15 cellular contexts compared by ENCODE assay signal in genomic region chr1:167685844-167686243, GRCh38. TPM values are rescaled to one million over a fixed set of nuclear protein-coding genes. Genes with fewer than 3 reads are reported as not detected.
A peak's percentile ranks its signal among the peaks of the same experiment; 100 is the strongest.
DNase-seq lines count a peak whose midpoint lies in the region; ATAC-seq and TF ChIP-seq lines count a peak whose summit lies in the region.
"Had no signal": no experiment of that assay in that cellular context is flagged by ENCODE, and none has a peak within 500 bp of the region (broad histone marks: within the 10 kb centered on the region; RNA-seq: fewer than 3 reads in every experiment).

No MANE protein-coding gene starts in this region.

- peak overlapping the region; percentile 1 for H3K27ac Mint-ChIP-seq in activated naive CD4-positive, alpha-beta T cell treated with anti-CD3 and anti-CD28 coated beads, Interleukin-2, amount 10 ng/mL, durations not matched to agents 7 days and 5 days
- H3K27ac Mint-ChIP-seq in activated naive CD8-positive, alpha-beta T cell = peak overlapping the region; percentile 87
- H3K27ac Mint-ChIP-seq in immature natural killer cell = peak overlapping the region in 5 of 6 donors; percentile 44 to 87 (median 78)
- H3K27ac Mint-ChIP-seq: stimulated activated naive CD8-positive, alpha-beta T cell treated with anti-CD3 and anti-CD28 coated beads, Interleukin-15, amount 100 ng/mL, for 72 hours had no signal

- H3K9me3 Mint-ChIP-seq in activated naive CD4-positive, alpha-beta T cell treated with anti-CD3 and anti-CD28 coated beads, Interleukin-2, amount 10 ng/mL, durations not matched to agents 7 days and 5 days = no peaks in the 10 kb centered on the region
- no peaks in the 10 kb centered on the region for H3K9me3 Mint-ChIP-seq in activated naive CD8-positive, alpha-beta T cell (ENCODE audit: low read depth)
- no peaks in the 10 kb centered on the region for H3K9me3 Mint-ChIP-seq in immature natural killer cell
- H3K9me3 Mint-ChIP-seq: stimulated activated naive CD8-positive, alpha-beta T cell treated with anti-CD3 and anti-CD28 coated beads, Interleukin-15, amount 100 ng/mL, for 72 hours had no signal

- H3K27me3 Mint-ChIP-seq in activated naive CD4-positive, alpha-beta T cell treated with anti-CD3 and anti-CD28 coated beads, Interleukin-2, amount 10 ng/mL, durations not matched to agents 7 days and 5 days = no peaks in the 10 kb centered on the region
- H3K27me3 Mint-ChIP-seq in activated naive CD8-positive, alpha-beta T cell = no peaks in the 10 kb centered on the region
- H3K27me3 Mint-ChIP-seq in immature natural killer cell (ENCODE audit: low read depth in 3 of 3) = peaks cover 0 to 2% (median 0%) of the 10 kb centered on the region in 3 donors
- H3K27me3 Mint-ChIP-seq: stimulated activated naive CD8-positive, alpha-beta T cell treated with anti-CD3 and anti-CD28 coated beads, Interleukin-15, amount 100 ng/mL, for 72 hours had no signal

- TF ChIP-seq EP300 in stomach (IDR thresholded peaks at IDR 0.05) = no peak

- no peak for DNase-seq in activated naive CD4-positive, alpha-beta T cell treated with anti-CD3 and anti-CD28 coated beads, Interleukin-2, amount 10 ng/mL, durations not matched to agents 7 days and 5 days
- DNase-seq in activated naive CD4-positive, alpha-beta T cell (lab: John Stamatoyannopoulos, UW) = no peak
- DNase-seq in immature natural killer cell = no peak
- no peak for DNase-seq in stomach
- DNase-seq in H7 = no peak
- no peak for DNase-seq in hepatic stellate cell (ENCODE audit: low spot score)
- DNase-seq: cerebellar nuclear complex; foreskin fibroblast; left lung; NCI-H446 treated with DMSO at 0.1 percent for 48 hours; stimulated activated naive CD8-positive, alpha-beta T cell treated with anti-CD3 and anti-CD28 coated beads, Interleukin-15, amount 100 ng/mL, for 72 hours had no signal

- no peak for TF ChIP-seq CTCF in stomach (IDR thresholded peaks at IDR 0.05)

- H3K9me3 ChIP-seq in stomach = no peaks in the 10 kb centered on the region
- H3K9me3 ChIP-seq: A549, left lung had no signal

- peak overlapping the region in 4 of 5 donors; percentile 41 to 76 (median 58) for H3K27ac ChIP-seq in stomach
- H3K27ac ChIP-seq: A549 had no signal

- peaks cover 10 to 62% (median 35%) of the 10 kb centered on the region in 4 donors for H3K4me1 ChIP-seq in stomach

- peaks cover 6 to 33% (median 18%) of the 10 kb centered on the region in 4 donors for H3K36me3 ChIP-seq in stomach
- no peaks in the 10 kb centered on the region for H3K36me3 ChIP-seq in H7 (replicated peaks; ENCODE audit: control insufficient read depth, insufficient read depth, low read length)

- H3K27me3 ChIP-seq in stomach (no peaks in the 10 kb centered on the region), H7 (ENCODE audit: control insufficient read depth, insufficient read depth, low read length) (no peaks in the 10 kb centered on the region; the same call in 1 of the 2 replicates)
- H3K27me3 ChIP-seq: left lung had no signal

- no peak overlapping the region for H3K4me3 Mint-ChIP-seq in activated naive CD4-positive, alpha-beta T cell treated with anti-CD3 and anti-CD28 coated beads, Interleukin-2, amount 10 ng/mL, durations not matched to agents 7 days and 5 days
- no peak overlapping the region for H3K4me3 Mint-ChIP-seq in activated naive CD8-positive, alpha-beta T cell
- no peak overlapping the region for H3K4me3 Mint-ChIP-seq in immature natural killer cell
- H3K4me3 Mint-ChIP-seq: stimulated activated naive CD8-positive, alpha-beta T cell treated with anti-CD3 and anti-CD28 coated beads, Interleukin-15, amount 100 ng/mL, for 72 hours had no signal

- no peak for TF ChIP-seq POLR2A in stomach (IDR thresholded peaks at IDR 0.05)

- ATAC-seq in GM21619 (IDR thresholded peaks at IDR 0.05; ENCODE audit: unreplicated experiment) = no peak
- ATAC-seq: A549; left lung; stimulated activated naive CD8-positive, alpha-beta T cell treated with anti-CD3 and anti-CD28 coated beads, Interleukin-15, amount 100 ng/mL, for 72 hours had no signal

- H3K4me1 Mint-ChIP-seq in activated naive CD4-positive, alpha-beta T cell treated with anti-CD3 and anti-CD28 coated beads, Interleukin-2, amount 10 ng/mL, durations not matched to agents 7 days and 5 days = peaks cover 7% of the 10 kb centered on the region
- H3K4me1 Mint-ChIP-seq in activated naive CD8-positive, alpha-beta T cell (ENCODE audit: low read depth) = peaks cover 31% of the 10 kb centered on the region
- peaks cover 22 to 30% of the 10 kb centered on the region in 2 donors for H3K4me1 Mint-ChIP-seq in immature natural killer cell

- H3K4me3 ChIP-seq in stomach (no peak overlapping the region), H7 (ENCODE audit: insufficient read depth, low read depth, low read length) (no peak overlapping the region)
- H3K4me3 ChIP-seq: A549, left lung had no signal

- WGBS in stomach, 5 donors = 38 to 54% (median 43%) methylated on average over 5 of the region's 5 CpGs

- CTCF ChIA-PET in activated naive CD4-positive, alpha-beta T cell treated with anti-CD3 and anti-CD28 coated beads, Interleukin-2, amount 10 ng/mL, durations not matched to agents 7 days and 5 days (lab: Charles Lee) = interaction anchor here (2.6 to 3.9 kb wide), 3 partner anchors 13 to 397 kb away, joined by 6 to 100 read pairs (median 10); no protein-coding TSS in a partner anchor

- intact Hi-C loops in stomach (cut with DNase I; ENCODE audit: low total_unique reads) = loop anchor here (5.0 kb wide), 1 partner anchor 84 kb away; no protein-coding TSS in a partner anchor

- H3K36me3 Mint-ChIP-seq in activated naive CD4-positive, alpha-beta T cell treated with anti-CD3 and anti-CD28 coated beads, Interleukin-2, amount 10 ng/mL, durations not matched to agents 7 days and 5 days = peaks cover 72% of the 10 kb centered on the region
- H3K36me3 Mint-ChIP-seq in activated naive CD8-positive, alpha-beta T cell = no peaks in the 10 kb centered on the region
- peaks cover 0 to 41% (median 24%) of the 10 kb centered on the region in 3 donors for H3K36me3 Mint-ChIP-seq in immature natural killer cell

RNA-seq across cellular contexts. Expression of gene MPZL1, which starts 35.9 kb away (rescaled TPM):
- polyA plus RNA-seq in immature natural killer cell (10 to 100 TPM in 2 of 3 donors, 1 to 10 TPM in 1; 6.8 to 14.3 (median 12.1) TPM), stomach (10 to 100 TPM in 2 of 3 donors, 1 to 10 TPM in 1; 7.2 to 25.0 (median 15.7) TPM)
- total RNA-seq in stomach = 100 to 1,000 TPM in 1 of 5 donors, 10 to 100 TPM in 4; 29.9 to 115 (median 51.9) TPM
- 99.9 and 104 TPM in 2 replicates for total RNA-seq in H7 (2014; rRNA removed; shearing (Covaris generic))

RNA-seq across cellular contexts. Expression of gene RCSD1, which starts 55.8 kb away (rescaled TPM):
- polyA plus RNA-seq in immature natural killer cell = 100 to 1,000 TPM in 2 of 3 donors, 10 to 100 TPM in 1; 96.2 to 179 (median 129) TPM
- 10 to 100 TPM in 4 of 5 donors, 1 to 10 TPM in 1; 8.2 to 29.0 (median 16.2) TPM for total RNA-seq in stomach
- polyA plus RNA-seq in stomach = 10 to 100 TPM in 2 of 3 donors, 1 to 10 TPM in 1; 6.0 to 43.7 (median 23.2) TPM
- 0.31 and 0.37 TPM in 2 replicates for total RNA-seq in H7 (2014; rRNA removed; shearing (Covaris generic))
- total RNA-seq: HT-29 had no signal
- polyA plus RNA-seq: A549 had no signal

Comparison
In these comparisons a context has a peak if more than half of its experiments do, and no peak if none do; other contexts are left out.
1. H3K27ac Mint-ChIP-seq: peak in every context shown above with its lines; median percentile 87 in activated naive CD8-positive, alpha-beta T cell; 78 in immature natural killer cell; 1 in activated naive CD4-positive, alpha-beta T cell treated with anti-CD3 and anti-CD28 coated beads, Interleukin-2, amount 10 ng/mL, durations not matched to agents 7 days and 5 days.